Comparison of ENCODE assay signal across 8 cellular contexts in genomic region chr1:151934048-151934493, GRCh38. TPM values are rescaled to one million over a fixed set of nuclear protein-coding genes. Genes with fewer than 3 reads are reported as not detected.
DNase-seq lines count a peak whose midpoint lies in the region; ATAC-seq and TF ChIP-seq lines count a peak whose summit lies in the region.

No MANE protein-coding gene starts in this region.

- H3K36me3 ChIP-seq in MM.1S (replicated peaks; ENCODE audit: insufficient read depth, low read length), result no peaks in the 10 kb centered on the region
- H3K36me3 ChIP-seq in skeletal muscle satellite cell (ENCODE audit: insufficient read depth, low read length), result no peaks in the 10 kb centered on the region

- no peak overlapping the region for H3K27ac ChIP-seq in MM.1S (ENCODE audit: low read length)

- H3K27me3 ChIP-seq in MM.1S (replicated peaks; ENCODE audit: insufficient read depth, low read length), result no peaks in the 10 kb centered on the region
- H3K27me3 ChIP-seq in skeletal muscle satellite cell (ENCODE audit: control insufficient read depth, insufficient read depth, low read length), result peaks cover 13% of the 10 kb centered on the region

- H3K79me2 ChIP-seq in MM.1S (ENCODE audit: low read length), result no peaks in the 10 kb centered on the region

- in situ Hi-C loops in astrocyte of the cerebellum (cut with HindIII; ENCODE audit: low sequenced_read_pairs), result no loop called here

- peak; percentile 16 for DNase-seq in GDM1 (lab: John Stamatoyannopoulos, UW)
- peak; percentile 77 for DNase-seq in MM.1S
- DNase-seq in SHP77 (lab: John Stamatoyannopoulos, UW), result peak; percentile 70 to 79
- no peak for DNase-seq in astrocyte of the cerebellum (ENCODE audit: low read depth)
- peak; percentile 5 to 29 for DNase-seq in hippocampal formation (lab: John Stamatoyannopoulos, UW)
- DNase-seq in occipital lobe (lab: John Stamatoyannopoulos, UW), result no peak

- H2AFZ ChIP-seq in MM.1S (ENCODE audit: low read length), result peak overlapping the region; percentile 62

- no peaks in the 10 kb centered on the region for H3K9me2 ChIP-seq in MM.1S (replicated peaks; ENCODE audit: insufficient read depth, low read length)

- H4K20me1 ChIP-seq in MM.1S (ENCODE audit: insufficient read depth, low read length), result no peaks in the 10 kb centered on the region

- no peak for ATAC-seq in GM19328 (IDR thresholded peaks at IDR 0.05; ENCODE audit: unreplicated experiment)

- H3K9me3 ChIP-seq in MM.1S (replicated peaks; ENCODE audit: insufficient read depth, low read length), result no peaks in the 10 kb centered on the region
- H3K9me3 ChIP-seq in skeletal muscle satellite cell (replicated peaks; ENCODE audit: low read length), result no peaks in the 10 kb centered on the region

- no peak overlapping the region for H3K9ac ChIP-seq in MM.1S (ENCODE audit: low read length)
- no peak overlapping the region for H3K9ac ChIP-seq in skeletal muscle satellite cell (ENCODE audit: low read depth, low read length)

- H3K4me2 ChIP-seq in MM.1S (ENCODE audit: low read depth, low read length) (peak overlapping the region; percentile 37; the same call in 1 of the 2 replicates), skeletal muscle satellite cell (ENCODE audit: low read length) (peak overlapping the region; percentile 18)

- peaks cover 21% of the 10 kb centered on the region for H3K4me1 ChIP-seq in MM.1S (ENCODE audit: low read length)
- no peaks in the 10 kb centered on the region for H3K4me1 ChIP-seq in skeletal muscle satellite cell (ENCODE audit: control insufficient read depth, insufficient read depth, low read length)

- H3K4me3 ChIP-seq in MM.1S (ENCODE audit: low read length) (no peak overlapping the region), astrocyte of the cerebellum (ENCODE audit: low read depth, low read length) (no peak overlapping the region), skeletal muscle satellite cell (ENCODE audit: low read length) (no peak overlapping the region)

- TF ChIP-seq CTCF in MM.1S (IDR thresholded peaks at IDR 0.05; ENCODE audit: low read length) (peak; percentile 95), astrocyte of the cerebellum (IDR thresholded peaks at IDR 0.05; ENCODE audit: low read depth, low read length, missing control alignments) (peak; percentile 88)

- H3F3A ChIP-seq in MM.1S (ENCODE audit: insufficient read depth, low read length), result no peaks in the 10 kb centered on the region

RNA-seq across cellular contexts. Expression of gene THEM4, which starts 24.8 kb away (rescaled TPM):
- total RNA-seq in skeletal muscle satellite cell (2012; rRNA removed), result 13.1 and 16.5 TPM in 2 replicates
- total RNA-seq in occipital lobe, result 2.0 TPM

RNA-seq across cellular contexts. Expression of gene S100A10, which starts 59.6 kb away (rescaled TPM):
- total RNA-seq in skeletal muscle satellite cell (2012; rRNA removed), result 143 and 214 TPM in 2 replicates
- 2.8 TPM for total RNA-seq in occipital lobe

Comparison
In these comparisons a context has a peak if more than half of its experiments do, and no peak if none do; other contexts are left out.
1. DNase-seq: peak in GDM1 (single experiment), MM.1S (single experiment), SHP77 (2 of 2) and hippocampal formation (2 of 2); none in astrocyte of the cerebellum (single experiment) and occipital lobe (single experiment).